In the genomic region with DNA sequence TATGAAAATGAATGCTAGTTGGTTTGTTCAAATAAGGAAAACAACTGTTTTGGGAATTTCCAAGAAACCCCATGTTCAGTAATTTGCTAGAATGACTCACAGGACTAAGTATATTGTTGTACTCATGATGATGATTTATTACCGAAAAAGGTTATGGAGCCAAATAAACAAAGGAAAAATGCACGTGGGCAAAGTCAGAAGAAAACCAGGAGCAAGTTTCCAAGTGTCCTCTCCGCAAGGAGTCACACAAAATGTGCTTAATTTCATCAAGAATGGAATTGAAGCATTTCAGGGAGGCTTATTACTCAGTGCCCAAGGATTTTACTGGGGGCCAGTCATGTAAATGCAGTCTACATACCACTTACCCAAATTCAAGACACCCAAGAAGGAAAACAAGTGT, we compare ENCODE assay signal across 18 cellular contexts.
DNase-seq lines count a peak whose midpoint lies in the region; ATAC-seq, FAIRE-seq and TF ChIP-seq lines count a peak whose summit lies in the region.
"Had no signal": no experiment of that assay in that cellular context is flagged by ENCODE, and none has a peak within 500 bp of the region (broad histone marks: within the 10 kb centered on the region; RNA-seq: fewer than 3 reads in every experiment).

No MANE protein-coding gene starts in this region.

- peak; percentile 43 for DNase-seq in Daoy (ENCODE audit: low read depth)
- peak; percentile 58 for DNase-seq in NCI-H69 (lab: John Stamatoyannopoulos, UW)
- peak; percentile 64 for DNase-seq in choroid plexus epithelial cell (ENCODE audit: low read depth)
- DNase-seq in mesothelial cell of epicardium (ENCODE audit: low spot score in 2 of 2, unreplicated experiment in 2 of 2) = no peak
- no peak for DNase-seq in pancreas
- DNase-seq in NCI-H2171 treated with DMSO at 0.1 percent for 48 hours (lab: John Stamatoyannopoulos, UW) = no peak
- DNase-seq in NCI-H510A (lab: John Stamatoyannopoulos, UW) = no peak
- DNase-seq in NCI-H146 (lab: John Stamatoyannopoulos, UW) = no peak
- DNase-seq: activated CD4-positive, alpha-beta memory T cell treated with anti-CD3 and anti-CD28 coated beads, Interleukin-2, amount 10 ng/mL, durations not matched to agents 7 days and 5 days; adrenal gland; colonic mucosa; DMS79; NCI-H2171; right lobe of liver had no signal

- no peaks in the 10 kb centered on the region for H3K27me3 ChIP-seq in pancreas
- H3K27me3 ChIP-seq: adrenal gland, colonic mucosa, right lobe of liver, tibial nerve had no signal

- intact Hi-C loops in pancreas (cut with DNase I) = no loop called here

- WGBS in pancreas, 2 donors = 45 to 54% methylated on average over 3 of the region's 3 CpGs

- H3K36me3 Mint-ChIP-seq in mesothelial cell of epicardium = no peaks in the 10 kb centered on the region

- H3K4me1 ChIP-seq in pancreas = no peaks in the 10 kb centered on the region
- H3K4me1 ChIP-seq: adrenal gland, colonic mucosa, right lobe of liver, tibial nerve had no signal

- H3K27ac ChIP-seq in pancreas = no peak overlapping the region
- H3K27ac ChIP-seq: adrenal gland, colonic mucosa, right lobe of liver, tibial nerve had no signal

- H3K9me3 ChIP-seq in pancreas = no peaks in the 10 kb centered on the region
- H3K9me3 ChIP-seq: adrenal gland, colonic mucosa, right lobe of liver, tibial nerve had no signal

- H3K4me3 Mint-ChIP-seq in mesothelial cell of epicardium = no peak overlapping the region
- H3K4me3 Mint-ChIP-seq: activated CD4-positive, alpha-beta memory T cell treated with anti-CD3 and anti-CD28 coated beads, Interleukin-2, amount 10 ng/mL, durations not matched to agents 7 days and 5 days; nephron had no signal

- H3K4me3 ChIP-seq in choroid plexus epithelial cell (ENCODE audit: low read depth, low read length) = no peak overlapping the region
- no peak overlapping the region for H3K4me3 ChIP-seq in pancreas
- H3K4me3 ChIP-seq: adrenal gland, colonic mucosa, right lobe of liver, tibial nerve had no signal

- no peak for TF ChIP-seq CTCF in choroid plexus epithelial cell (conservative IDR thresholded peaks at IDR 0.05; ENCODE audit: low read depth, low read length)
- no peak for TF ChIP-seq CTCF in mesothelial cell of epicardium (IDR thresholded peaks at IDR 0.05; ENCODE audit: unreplicated experiment)
- no peak for TF ChIP-seq CTCF in pancreas (IDR thresholded peaks at IDR 0.05)

- no peak for FAIRE-seq in pancreas (lab: Jason Lieb, UNC)

- H3K9me3 Mint-ChIP-seq in mesothelial cell of epicardium = peaks cover 4% of the 10 kb centered on the region
- H3K9me3 Mint-ChIP-seq: activated CD4-positive, alpha-beta memory T cell treated with anti-CD3 and anti-CD28 coated beads, Interleukin-2, amount 10 ng/mL, durations not matched to agents 7 days and 5 days; nephron had no signal

- no peak for ATAC-seq in pancreas
- ATAC-seq: esophagus mucosa, HCT116, right lobe of liver had no signal

- peaks cover 12% of the 10 kb centered on the region for H3K4me1 Mint-ChIP-seq in mesothelial cell of epicardium
- H3K4me1 Mint-ChIP-seq: activated CD4-positive, alpha-beta memory T cell treated with anti-CD3 and anti-CD28 coated beads, Interleukin-2, amount 10 ng/mL, durations not matched to agents 7 days and 5 days; nephron had no signal

- H3K36me3 ChIP-seq in pancreas = no peaks in the 10 kb centered on the region
- H3K36me3 ChIP-seq: adrenal gland, colonic mucosa, right lobe of liver, tibial nerve had no signal

- no peaks in the 10 kb centered on the region for H3K27me3 Mint-ChIP-seq in mesothelial cell of epicardium (ENCODE audit: low read depth)
- H3K27me3 Mint-ChIP-seq: activated CD4-positive, alpha-beta memory T cell treated with anti-CD3 and anti-CD28 coated beads, Interleukin-2, amount 10 ng/mL, durations not matched to agents 7 days and 5 days had no signal

- peak overlapping the region; percentile 30 for H3K27ac Mint-ChIP-seq in mesothelial cell of epicardium
- H3K27ac Mint-ChIP-seq: activated CD4-positive, alpha-beta memory T cell treated with anti-CD3 and anti-CD28 coated beads, Interleukin-2, amount 10 ng/mL, durations not matched to agents 7 days and 5 days; nephron had no signal

Comparison
In these comparisons a context has a peak if more than half of its experiments do, and no peak if none do; other contexts are left out.
1. DNase-seq: peak in Daoy (single experiment), NCI-H69 (single experiment) and choroid plexus epithelial cell (single experiment); none in mesothelial cell of epicardium (0 of 2), pancreas (0 of 6), NCI-H2171 treated with DMSO at 0.1 percent for 48 hours (single experiment), NCI-H510A (single experiment) and NCI-H146 (single experiment).